ENCODE assay signal across 8 cellular contexts in genomic region chr19:916645-917322, GRCh38. TPM values are rescaled to one million over a fixed set of nuclear protein-coding genes. Genes with fewer than 3 reads are reported as not detected.
DNase-seq lines count a peak whose midpoint lies in the region; ATAC-seq and TF ChIP-seq lines count a peak whose summit lies in the region.

No MANE protein-coding gene starts in this region.

- no peak overlapping the region for H3K27ac ChIP-seq in HUES6 (ENCODE audit: low read depth, low read length)
- H3K27ac ChIP-seq in neural progenitor cell = no peak overlapping the region
- H3K27ac ChIP-seq in Karpas-422 (ENCODE audit: low read length) = no peak overlapping the region

- H3K4me1 ChIP-seq in HUES6 (ENCODE audit: control insufficient read depth, insufficient read depth, low read length) (peaks cover 14% of the 10 kb centered on the region), neural progenitor cell (peaks cover 13% of the 10 kb centered on the region), Karpas-422 (ENCODE audit: low read length) (peaks cover 11% of the 10 kb centered on the region)

- H3K9me3 Mint-ChIP-seq in activated naive CD4-positive, alpha-beta T cell treated with anti-CD3 and anti-CD28 coated beads, Interleukin-2, amount 50 U/mL, for 24 hours = no peaks in the 10 kb centered on the region
- H3K9me3 Mint-ChIP-seq in neural progenitor cell = no peaks in the 10 kb centered on the region

- ATAC-seq in GM18858 (IDR thresholded peaks at IDR 0.05; ENCODE audit: unreplicated experiment) (no peak), HG02763 (IDR thresholded peaks at IDR 0.05; ENCODE audit: unreplicated experiment) (no peak)

- H3K4me2 ChIP-seq in neural progenitor cell = peak overlapping the region; percentile 82
- no peak overlapping the region for H3K4me2 ChIP-seq in Karpas-422 (ENCODE audit: low read depth, low read length, poor library complexity, severe bottlenecking)

- no peaks in the 10 kb centered on the region for H3K9me2 ChIP-seq in Karpas-422 (replicated peaks; ENCODE audit: insufficient read depth, low read length)

- peaks cover 60% of the 10 kb centered on the region for H3K27me3 ChIP-seq in HUES6 (ENCODE audit: control insufficient read depth, insufficient read depth, low read length)
- peaks cover 81% of the 10 kb centered on the region for H3K27me3 ChIP-seq in neural progenitor cell
- no peaks in the 10 kb centered on the region for H3K27me3 ChIP-seq in Karpas-422 (ENCODE audit: low read length)

- H3K4me1 Mint-ChIP-seq in activated naive CD4-positive, alpha-beta T cell treated with anti-CD3 and anti-CD28 coated beads, Interleukin-2, amount 50 U/mL, for 24 hours = peaks cover 18% of the 10 kb centered on the region
- peaks cover 5% of the 10 kb centered on the region for H3K4me1 Mint-ChIP-seq in neural progenitor cell

- H4K20me1 ChIP-seq in neural progenitor cell (ENCODE audit: low read depth) (peaks cover 23% of the 10 kb centered on the region), Karpas-422 (ENCODE audit: insufficient read depth, low read depth, low read length) (no peaks in the 10 kb centered on the region)

- no peaks in the 10 kb centered on the region for H3K36me3 Mint-ChIP-seq in activated naive CD4-positive, alpha-beta T cell treated with anti-CD3 and anti-CD28 coated beads, Interleukin-2, amount 50 U/mL, for 24 hours
- no peaks in the 10 kb centered on the region for H3K36me3 Mint-ChIP-seq in neural progenitor cell

- peak overlapping the region; percentile 31 for H3K9ac ChIP-seq in HUES6 (ENCODE audit: low read length)
- H3K9ac ChIP-seq in neural progenitor cell = no peak overlapping the region
- H3K9ac ChIP-seq in Karpas-422 (ENCODE audit: low read length) = no peak overlapping the region

- no peak for TF ChIP-seq CTCF in neural progenitor cell (IDR thresholded peaks at IDR 0.05)

- H2AFZ ChIP-seq in neural progenitor cell (replicated peaks) = no peak overlapping the region
- no peak overlapping the region for H2AFZ ChIP-seq in Karpas-422 (ENCODE audit: low read length)

- H3K4me3 ChIP-seq in HUES6 (ENCODE audit: low read depth, low read length) (peak overlapping the region; percentile 69), neural progenitor cell (peak overlapping the region; percentile 58), Karpas-422 (ENCODE audit: low read length) (no peak overlapping the region)

- no peak overlapping the region for H3K27ac Mint-ChIP-seq in activated naive CD4-positive, alpha-beta T cell treated with anti-CD3 and anti-CD28 coated beads, Interleukin-2, amount 50 U/mL, for 24 hours
- H3K27ac Mint-ChIP-seq in neural progenitor cell = no peak overlapping the region

- H3K79me2 ChIP-seq in neural progenitor cell (ENCODE audit: low read depth) (peaks cover 8% of the 10 kb centered on the region), Karpas-422 (ENCODE audit: low read length) (peaks cover 8% of the 10 kb centered on the region)

- H3K36me3 ChIP-seq in HUES6 (ENCODE audit: control insufficient read depth, insufficient read depth, low read length) (no peaks in the 10 kb centered on the region), neural progenitor cell (no peaks in the 10 kb centered on the region), Karpas-422 (ENCODE audit: insufficient read depth, low read length) (no peaks in the 10 kb centered on the region)

- DNase-seq in CD1c-positive myeloid dendritic cell (ENCODE audit: extremely low spot score) = peak; percentile 13
- peak; percentile 71 for DNase-seq in neural progenitor cell (ENCODE audit: low spot score)
- DNase-seq in Karpas-422 = no peak
- DNase-seq in NCI-H1436 (lab: John Stamatoyannopoulos, UW) = no peak

- H3K27me3 Mint-ChIP-seq in activated naive CD4-positive, alpha-beta T cell treated with anti-CD3 and anti-CD28 coated beads, Interleukin-2, amount 50 U/mL, for 24 hours = no peaks in the 10 kb centered on the region
- peaks cover 18% of the 10 kb centered on the region for H3K27me3 Mint-ChIP-seq in neural progenitor cell (ENCODE audit: insufficient read depth, low read depth)

- peaks cover 53% of the 10 kb centered on the region for H3F3A ChIP-seq in neural progenitor cell (ENCODE audit: low read depth)

- H3K4me3 Mint-ChIP-seq in activated naive CD4-positive, alpha-beta T cell treated with anti-CD3 and anti-CD28 coated beads, Interleukin-2, amount 50 U/mL, for 24 hours = peak overlapping the region; percentile 44
- peak overlapping the region; percentile 73 for H3K4me3 Mint-ChIP-seq in neural progenitor cell

- H3K9me3 ChIP-seq in HUES6 (ENCODE audit: control insufficient read depth, insufficient read depth, low read depth, low read length) = no peaks in the 10 kb centered on the region
- no peaks in the 10 kb centered on the region for H3K9me3 ChIP-seq in neural progenitor cell (ENCODE audit: low read depth)
- H3K9me3 ChIP-seq in Karpas-422 (ENCODE audit: low read length) = no peaks in the 10 kb centered on the region

RNA-seq across cellular contexts. Expression of gene KISS1R, which starts 0.3 kb away (rescaled TPM):
- 0.77 TPM in 1 of 2 replicates, not detected in the other for total RNA-seq in neural progenitor cell (ENCODE audit: low replicate concordance)
- not detected in 2 replicates for total RNA-seq in Karpas-422 (2014; rRNA removed; shearing (Covaris generic); ENCODE audit: low replicate concordance)

RNA-seq across cellular contexts. Expression of gene R3HDM4, which starts 3.8 kb away (rescaled TPM):
- total RNA-seq in neural progenitor cell (ENCODE audit: low replicate concordance) = 22.7 and 58.2 TPM in 2 replicates
- 41.9 and 43.8 TPM in 2 replicates for total RNA-seq in Karpas-422 (2014; rRNA removed; shearing (Covaris generic); ENCODE audit: low replicate concordance)

RNA-seq across cellular contexts. Expression of gene ARID3A, which starts 9.1 kb away (rescaled TPM):
- 25.5 and 68.7 TPM in 2 replicates for total RNA-seq in neural progenitor cell (ENCODE audit: low replicate concordance)
- 2.0 and 4.6 TPM in 2 replicates for total RNA-seq in Karpas-422 (2014; rRNA removed; shearing (Covaris generic); ENCODE audit: low replicate concordance)

RNA-seq across cellular contexts. Expression of gene RNU6-9, which starts 23.5 kb away (rescaled TPM):
- total RNA-seq in neural progenitor cell (ENCODE audit: low replicate concordance) = not detected in 2 replicates
- not detected in 2 replicates for total RNA-seq in Karpas-422 (2014; rRNA removed; shearing (Covaris generic); ENCODE audit: low replicate concordance)

RNA-seq across cellular contexts. Expression of gene MED16, which starts 23.8 kb away (rescaled TPM):
- 14.4 and 46.9 TPM in 2 replicates for total RNA-seq in neural progenitor cell (ENCODE audit: low replicate concordance)
- total RNA-seq in Karpas-422 (2014; rRNA removed; shearing (Covaris generic); ENCODE audit: low replicate concordance) = 10.8 and 14.1 TPM in 2 replicates

Comparison
In these comparisons a context has a peak if more than half of its experiments do, and no peak if none do; other contexts are left out.
1. DNase-seq: peak in CD1c-positive myeloid dendritic cell (single experiment) and neural progenitor cell (single experiment); none in Karpas-422 (single experiment) and NCI-H1436 (single experiment).